In the genomic region with DNA sequence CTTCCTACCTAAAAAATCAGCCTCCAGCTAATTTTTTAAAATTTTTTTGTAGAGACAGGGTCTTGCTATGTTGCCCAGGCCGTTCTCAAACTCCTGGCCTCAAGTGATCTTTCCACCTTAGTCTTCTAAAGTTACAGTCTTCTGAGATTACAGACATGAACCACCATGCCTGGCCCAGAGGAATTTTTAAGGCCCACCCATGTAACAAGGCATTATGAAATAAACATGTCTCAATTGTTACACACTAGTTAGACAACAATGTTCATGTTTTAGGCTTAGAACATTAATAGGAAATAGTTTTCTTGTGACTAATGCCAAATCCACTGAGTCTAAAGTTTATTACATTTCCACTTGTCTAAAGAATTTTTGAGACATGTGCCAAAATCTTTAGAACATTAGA, we compare ENCODE assay signal across 3 cellular contexts.
TF ChIP-seq lines count a peak whose summit lies in the region.

No MANE protein-coding gene starts in this region.

TF ChIP-seq in IMR-90, 13 proteins besides CTCF, POLR2A, EP300 and RAD21:
- peak; percentile 44; the same call in 1 of the 2 replicates for TF ChIP-seq CEBPB (IDR thresholded peaks at IDR 0.05; ENCODE audit: low read depth, low read length)
- no peak for TF ChIP-seq MAZ (IDR thresholded peaks at IDR 0.05; ENCODE audit: borderline replicate concordance, low read depth, low read length)
- TF ChIP-seq SMC3 (IDR thresholded peaks at IDR 0.05; ENCODE audit: low read depth, low read length) = no peak
- TF ChIP-seq NFE2L2 (IDR thresholded peaks at IDR 0.05; ENCODE audit: low read depth, low read length) = no peak

TF ChIP-seq in endothelial cell of umbilical vein, 7 proteins besides CTCF, POLR2A, EP300 and RAD21:
- TF ChIP-seq GATA2 (IDR thresholded peaks at IDR 0.05; ENCODE audit: insufficient read depth, insufficient read length, low read depth, low read length) = no peak
- peak; percentile 18 for TF ChIP-seq FOS (IDR thresholded peaks at IDR 0.05; ENCODE audit: borderline replicate concordance, insufficient read depth, low read length)

TF ChIP-seq in GM23338, 12 proteins besides CTCF, POLR2A, EP300 and RAD21:
- no peak for TF ChIP-seq ZNF114 (CRISPR knock-in tag; IDR thresholded peaks at IDR 0.05)
- TF ChIP-seq, protein P1, sequence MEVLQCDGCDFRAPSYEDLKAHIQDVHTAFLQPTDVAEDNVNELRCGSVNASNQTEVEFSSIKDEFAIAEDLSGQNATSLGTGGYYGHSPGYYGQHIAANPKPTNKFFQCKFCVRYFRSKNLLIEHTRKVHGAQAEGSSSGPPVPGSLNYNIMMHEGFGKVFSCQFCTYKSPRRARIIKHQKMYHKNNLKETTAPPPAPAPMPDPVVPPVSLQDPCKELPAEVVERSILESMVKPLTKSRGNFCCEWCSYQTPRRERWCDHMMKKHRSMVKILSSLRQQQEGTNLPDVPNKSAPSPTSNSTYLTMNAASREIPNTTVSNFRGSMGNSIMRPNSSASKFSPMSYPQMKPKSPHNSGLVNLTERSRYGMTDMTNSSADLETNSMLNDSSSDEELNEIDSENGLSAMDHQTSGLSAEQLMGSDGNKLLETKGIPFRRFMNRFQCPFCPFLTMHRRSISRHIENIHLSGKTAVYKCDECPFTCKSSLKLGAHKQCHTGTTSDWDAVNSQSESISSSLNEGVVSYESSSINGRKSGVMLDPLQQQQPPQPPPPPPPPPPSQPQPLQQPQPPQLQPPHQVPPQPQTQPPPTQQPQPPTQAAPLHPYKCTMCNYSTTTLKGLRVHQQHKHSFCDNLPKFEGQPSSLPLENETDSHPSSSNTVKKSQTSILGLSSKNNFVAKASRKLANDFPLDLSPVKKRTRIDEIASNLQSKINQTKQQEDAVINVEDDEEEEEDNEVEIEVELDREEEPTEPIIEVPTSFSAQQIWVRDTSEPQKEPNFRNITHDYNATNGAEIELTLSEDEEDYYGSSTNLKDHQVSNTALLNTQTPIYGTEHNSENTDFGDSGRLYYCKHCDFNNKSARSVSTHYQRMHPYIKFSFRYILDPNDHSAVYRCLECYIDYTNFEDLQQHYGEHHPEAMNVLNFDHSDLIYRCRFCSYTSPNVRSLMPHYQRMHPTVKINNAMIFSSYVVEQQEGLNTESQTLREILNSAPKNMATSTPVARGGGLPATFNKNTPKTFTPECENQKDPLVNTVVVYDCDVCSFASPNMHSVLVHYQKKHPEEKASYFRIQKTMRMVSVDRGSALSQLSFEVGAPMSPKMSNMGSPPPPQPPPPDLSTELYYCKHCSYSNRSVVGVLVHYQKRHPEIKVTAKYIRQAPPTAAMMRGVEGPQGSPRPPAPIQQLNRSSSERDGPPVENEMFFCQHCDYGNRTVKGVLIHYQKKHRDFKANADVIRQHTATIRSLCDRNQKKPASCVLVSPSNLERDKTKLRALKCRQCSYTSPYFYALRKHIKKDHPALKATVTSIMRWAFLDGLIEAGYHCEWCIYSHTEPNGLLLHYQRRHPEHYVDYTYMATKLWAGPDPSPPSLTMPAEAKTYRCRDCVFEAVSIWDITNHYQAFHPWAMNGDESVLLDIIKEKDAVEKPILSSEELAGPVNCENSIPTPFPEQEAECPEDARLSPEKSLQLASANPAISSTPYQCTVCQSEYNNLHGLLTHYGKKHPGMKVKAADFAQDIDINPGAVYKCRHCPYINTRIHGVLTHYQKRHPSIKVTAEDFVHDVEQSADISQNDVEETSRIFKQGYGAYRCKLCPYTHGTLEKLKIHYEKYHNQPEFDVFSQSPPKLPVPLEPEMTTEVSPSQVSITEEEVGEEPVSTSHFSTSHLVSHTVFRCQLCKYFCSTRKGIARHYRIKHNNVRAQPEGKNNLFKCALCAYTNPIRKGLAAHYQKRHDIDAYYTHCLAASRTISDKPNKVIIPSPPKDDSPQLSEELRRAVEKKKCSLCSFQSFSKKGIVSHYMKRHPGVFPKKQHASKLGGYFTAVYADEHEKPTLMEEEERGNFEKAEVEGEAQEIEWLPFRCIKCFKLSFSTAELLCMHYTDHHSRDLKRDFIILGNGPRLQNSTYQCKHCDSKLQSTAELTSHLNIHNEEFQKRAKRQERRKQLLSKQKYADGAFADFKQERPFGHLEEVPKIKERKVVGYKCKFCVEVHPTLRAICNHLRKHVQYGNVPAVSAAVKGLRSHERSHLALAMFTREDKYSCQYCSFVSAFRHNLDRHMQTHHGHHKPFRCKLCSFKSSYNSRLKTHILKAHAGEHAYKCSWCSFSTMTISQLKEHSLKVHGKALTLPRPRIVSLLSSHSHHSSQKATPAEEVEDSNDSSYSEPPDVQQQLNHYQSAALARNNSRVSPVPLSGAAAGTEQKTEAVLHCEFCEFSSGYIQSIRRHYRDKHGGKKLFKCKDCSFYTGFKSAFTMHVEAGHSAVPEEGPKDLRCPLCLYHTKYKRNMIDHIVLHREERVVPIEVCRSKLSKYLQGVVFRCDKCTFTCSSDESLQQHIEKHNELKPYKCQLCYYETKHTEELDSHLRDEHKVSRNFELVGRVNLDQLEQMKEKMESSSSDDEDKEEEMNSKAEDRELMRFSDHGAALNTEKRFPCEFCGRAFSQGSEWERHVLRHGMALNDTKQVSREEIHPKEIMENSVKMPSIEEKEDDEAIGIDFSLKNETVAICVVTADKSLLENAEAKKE (CRISPR knock-in tag; IDR thresholded peaks at IDR 0.05) = no peak
- no peak for TF ChIP-seq EZH2 (IDR thresholded peaks at IDR 0.05; ENCODE audit: low read depth, unreplicated experiment)
- no peak for TF ChIP-seq CREB1 (CRISPR knock-in tag; IDR thresholded peaks at IDR 0.05; ENCODE audit: low read depth)
- no peak for TF ChIP-seq POLR2AphosphoS5 (IDR thresholded peaks at IDR 0.05; ENCODE audit: low read depth)
- no peak for TF ChIP-seq ZNF331 (CRISPR knock-in tag; IDR thresholded peaks at IDR 0.05; ENCODE audit: low read depth)
- TF ChIP-seq, protein P2, sequence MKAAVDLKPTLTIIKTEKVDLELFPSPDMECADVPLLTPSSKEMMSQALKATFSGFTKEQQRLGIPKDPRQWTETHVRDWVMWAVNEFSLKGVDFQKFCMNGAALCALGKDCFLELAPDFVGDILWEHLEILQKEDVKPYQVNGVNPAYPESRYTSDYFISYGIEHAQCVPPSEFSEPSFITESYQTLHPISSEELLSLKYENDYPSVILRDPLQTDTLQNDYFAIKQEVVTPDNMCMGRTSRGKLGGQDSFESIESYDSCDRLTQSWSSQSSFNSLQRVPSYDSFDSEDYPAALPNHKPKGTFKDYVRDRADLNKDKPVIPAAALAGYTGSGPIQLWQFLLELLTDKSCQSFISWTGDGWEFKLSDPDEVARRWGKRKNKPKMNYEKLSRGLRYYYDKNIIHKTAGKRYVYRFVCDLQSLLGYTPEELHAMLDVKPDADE (IDR thresholded peaks at IDR 0.05) = no peak
- TF ChIP-seq EZH2phosphoT487 (IDR thresholded peaks at IDR 0.05; ENCODE audit: unreplicated experiment) = no peak
- no peak for TF ChIP-seq NANOG (IDR thresholded peaks at IDR 0.05; ENCODE audit: borderline replicate concordance)
TF ChIP-seq in GM23338: peak in this region for 0.
